ENCODE assay signal across 9 cellular contexts in genomic region chr7:116316838-116317612, GRCh38.
DNase-seq lines count a peak whose midpoint lies in the region; ATAC-seq, FAIRE-seq and TF ChIP-seq lines count a peak whose summit lies in the region.
"Had no signal": no experiment of that assay in that cellular context is flagged by ENCODE, and none has a peak within 500 bp of the region (broad histone marks: within the 10 kb centered on the region; RNA-seq: fewer than 3 reads in every experiment).

No MANE protein-coding gene starts in this region.

- H3K36me3 ChIP-seq in bronchial epithelial cell (ENCODE audit: control insufficient read depth, insufficient read depth, low read length): no peaks in the 10 kb centered on the region
- H3K36me3 ChIP-seq in CD8-positive, alpha-beta memory T cell (ENCODE audit: insufficient read depth, low read length): no peaks in the 10 kb centered on the region

- no peaks in the 10 kb centered on the region for H3K27me3 Mint-ChIP-seq in memory B cell
- peaks cover 16 to 28% of the 10 kb centered on the region in 2 donors for H3K27me3 Mint-ChIP-seq in CD8-positive, alpha-beta memory T cell

- peaks cover 15% of the 10 kb centered on the region for H3K4me1 Mint-ChIP-seq in memory B cell
- H3K4me1 Mint-ChIP-seq in CD8-positive, alpha-beta memory T cell: peaks cover 0 to 2% (median 0%) of the 10 kb centered on the region in 3 donors

- TF ChIP-seq CTCF in GM12865 (IDR thresholded peaks at IDR 0.05; ENCODE audit: insufficient read depth, low read depth, low read length, missing control alignments) (no peak), bronchial epithelial cell (IDR thresholded peaks at IDR 0.05; ENCODE audit: insufficient read depth, low read length, severe bottlenecking) (no peak)

- CTCF ChIA-PET in CD8-positive, alpha-beta memory T cell (lab: Charles Lee): no interaction called here

- no peak overlapping the region for H3K4me3 Mint-ChIP-seq in memory B cell
- no peak overlapping the region for H3K4me3 Mint-ChIP-seq in CD8-positive, alpha-beta memory T cell

- DNase-seq in GM12865 (ENCODE audit: low read depth): peak; percentile 88
- DNase-seq in HTR-8/SVneo (ENCODE audit: insufficient read length, low spot score): peak; percentile 33
- peak; percentile 100 for DNase-seq in bronchial epithelial cell (ENCODE audit: low read depth)
- no peak for DNase-seq in memory B cell (ENCODE audit: low spot score in 2 of 2)
- peak in 39 of 49 donors; percentile 3 to 70 (median 35) for DNase-seq in substantia nigra (lab: John Stamatoyannopoulos, UW)
- no peak for DNase-seq in CD8-positive, alpha-beta memory T cell
- no peak for DNase-seq in NCI-H510A (lab: John Stamatoyannopoulos, UW)

- no peaks in the 10 kb centered on the region for H3K36me3 Mint-ChIP-seq in memory B cell
- no peaks in the 10 kb centered on the region for H3K36me3 Mint-ChIP-seq in CD8-positive, alpha-beta memory T cell

- peak overlapping the region; percentile 57 for H3K27ac ChIP-seq in substantia nigra (ENCODE audit: low read depth, low read length, poor library complexity, severe bottlenecking)
- H3K27ac ChIP-seq in CD8-positive, alpha-beta memory T cell (ENCODE audit: low read depth, low read length): no peak overlapping the region

- no peaks in the 10 kb centered on the region for H3K9me3 Mint-ChIP-seq in memory B cell
- H3K9me3 Mint-ChIP-seq in CD8-positive, alpha-beta memory T cell: no peaks in the 10 kb centered on the region

- no peaks in the 10 kb centered on the region for H3K27me3 ChIP-seq in bronchial epithelial cell (ENCODE audit: control insufficient read depth, insufficient read depth, low read length)
- H3K27me3 ChIP-seq in CD8-positive, alpha-beta memory T cell (ENCODE audit: insufficient read depth, low read length, poor library complexity, severe bottlenecking): no peaks in the 10 kb centered on the region

- H3K4me1 ChIP-seq in CD8-positive, alpha-beta memory T cell (ENCODE audit: insufficient read depth, low read length): no peaks in the 10 kb centered on the region

- H3K9me3 ChIP-seq in CD8-positive, alpha-beta memory T cell (ENCODE audit: low read length): no peaks in the 10 kb centered on the region

- no peak overlapping the region for H3K27ac Mint-ChIP-seq in memory B cell
- H3K27ac Mint-ChIP-seq in CD8-positive, alpha-beta memory T cell: peak overlapping the region in 1 of 8 donors; percentile 15

- POLR2A ChIA-PET in CD8-positive, alpha-beta memory T cell (lab: Charles Lee): no interaction called here

- H3K4me3 ChIP-seq in GM12865 (ENCODE audit: low read depth, low read length): peak overlapping the region; percentile 14; the same call in 1 of the 2 replicates
- no peak overlapping the region for H3K4me3 ChIP-seq in bronchial epithelial cell (ENCODE audit: low read depth, low read length)
- H3K4me3 ChIP-seq in CD8-positive, alpha-beta memory T cell (ENCODE audit: low read length): no peak overlapping the region

- no peak for FAIRE-seq in HTR-8/SVneo (lab: Jason Lieb, UNC)
- peak; percentile 93 for FAIRE-seq in bronchial epithelial cell (lab: Jason Lieb, UNC)
- FAIRE-seq: TTC549 had no signal

- ATAC-seq in GM21619 (IDR thresholded peaks at IDR 0.05; ENCODE audit: unreplicated experiment): peak; percentile 89
- peak; percentile 67 for ATAC-seq in memory B cell (ENCODE audit: low read depth)

Comparison
In these comparisons a context has a peak if more than half of its experiments do, and no peak if none do; other contexts are left out.
1. DNase-seq: peak in GM12865 (single experiment), HTR-8/SVneo (single experiment), bronchial epithelial cell (single experiment) and substantia nigra (39 of 49); none in memory B cell (0 of 2), CD8-positive, alpha-beta memory T cell (0 of 5) and NCI-H510A (single experiment).